In the genomic region with DNA sequence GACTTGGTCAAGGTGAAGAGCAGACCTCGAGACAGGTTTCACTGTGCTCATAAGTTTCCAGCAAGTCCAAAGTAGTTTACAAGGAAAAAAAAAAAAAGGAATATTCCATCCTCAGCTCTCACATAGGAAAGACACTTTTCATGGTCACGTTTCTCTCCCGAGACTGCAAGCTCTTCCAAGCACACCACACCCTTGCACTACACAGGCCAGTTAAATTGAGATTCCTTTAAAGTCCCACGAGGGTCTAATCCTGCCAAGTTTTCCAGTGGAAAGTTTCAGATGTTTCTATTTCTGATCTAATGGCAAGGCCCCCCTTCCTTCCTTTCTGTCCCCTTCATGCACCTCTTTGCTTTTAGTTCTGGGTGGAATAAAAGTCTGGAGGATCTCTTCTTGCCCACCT, we compare ENCODE assay signal across 16 cellular contexts.
DNase-seq lines count a peak whose midpoint lies in the region; ATAC-seq and TF ChIP-seq lines count a peak whose summit lies in the region.
"Had no signal": no experiment of that assay in that cellular context is flagged by ENCODE, and none has a peak within 500 bp of the region (broad histone marks: within the 10 kb centered on the region; RNA-seq: fewer than 3 reads in every experiment).

No MANE protein-coding gene starts in this region.

- no peak overlapping the region for H2AFZ ChIP-seq in hepatocyte

- no peaks in the 10 kb centered on the region for H3K9me3 ChIP-seq in left ventricle myocardium inferior (replicated peaks)
- no peaks in the 10 kb centered on the region for H3K9me3 ChIP-seq in psoas muscle
- no peaks in the 10 kb centered on the region for H3K9me3 ChIP-seq in hepatocyte (ENCODE audit: low read depth)
- H3K9me3 ChIP-seq: BLaER1, Caco-2 had no signal

- ATAC-seq in Right ventricle myocardium superior (ENCODE audit: poor library complexity) = peak; percentile 92
- ATAC-seq in psoas muscle = peak in 1 of 4 donors; percentile 65
- ATAC-seq: HCT116 had no signal

- peak overlapping the region; percentile 59 for H3K27ac ChIP-seq in left ventricle myocardium inferior (replicated peaks)
- H3K27ac ChIP-seq in psoas muscle = peak overlapping the region; percentile 30
- no peak overlapping the region for H3K27ac ChIP-seq in hepatocyte
- H3K27ac ChIP-seq: BLaER1, HL-60 had no signal

- H3K4me1 ChIP-seq in left ventricle myocardium inferior (peaks cover 6% of the 10 kb centered on the region), psoas muscle (no peaks in the 10 kb centered on the region), hepatocyte (ENCODE audit: insufficient read depth) (no peaks in the 10 kb centered on the region)
- H3K4me1 ChIP-seq: BLaER1, Caco-2 had no signal

- no peaks in the 10 kb centered on the region for H3K36me3 Mint-ChIP-seq in activated T-helper 2 cell treated with anti-CD3 and anti-CD28 coated beads, Interferon-gamma antibody, Interleukin-2, Interleukin-4, amounts not matched to agents 10 μg/mL and 5 μg/mL and 100 μg/mL, durations not matched to agents 14 hours and 24 hours and 36 hours (ENCODE audit: low read depth)
- H3K36me3 Mint-ChIP-seq: CD8-positive, alpha-beta memory T cell had no signal

- 11 to 24% (median 21%) methylated on average over 4 of the region's 4 CpGs for WGBS in psoas muscle, 3 donors
- WGBS in hepatocyte (ENCODE audit: low lambda C conversion rate, missing lambda C conversion rate) = 55% methylated on average over 4 of the region's 4 CpGs

- no peaks in the 10 kb centered on the region for H3K9me3 Mint-ChIP-seq in activated T-helper 2 cell treated with anti-CD3 and anti-CD28 coated beads, Interferon-gamma antibody, Interleukin-2, Interleukin-4, amounts not matched to agents 10 μg/mL and 5 μg/mL and 100 μg/mL, durations not matched to agents 14 hours and 24 hours and 36 hours
- H3K9me3 Mint-ChIP-seq: CD8-positive, alpha-beta memory T cell had no signal

- no peak overlapping the region for H3K4me3 ChIP-seq in left ventricle myocardium inferior
- no peak overlapping the region for H3K4me3 ChIP-seq in psoas muscle
- no peak overlapping the region for H3K4me3 ChIP-seq in hepatocyte
- H3K4me3 ChIP-seq: BLaER1 had no signal

- no peaks in the 10 kb centered on the region for H3K27me3 ChIP-seq in left ventricle myocardium inferior (ENCODE audit: low read depth)
- no peaks in the 10 kb centered on the region for H3K27me3 ChIP-seq in psoas muscle (ENCODE audit: insufficient read depth in 3 of 3, low read length in 2 of 3)
- no peaks in the 10 kb centered on the region for H3K27me3 ChIP-seq in hepatocyte
- H3K27me3 ChIP-seq: BLaER1 had no signal

- TF ChIP-seq CTCF in left ventricle myocardium inferior (IDR thresholded peaks at IDR 0.05; ENCODE audit: borderline replicate concordance) = no peak
- TF ChIP-seq CTCF in psoas muscle (IDR thresholded peaks at IDR 0.05) = no peak
- no peak for TF ChIP-seq CTCF in GM10266 (IDR thresholded peaks at IDR 0.05; ENCODE audit: control insufficient read depth, insufficient read depth, low read depth, missing control alignments)
- TF ChIP-seq CTCF in hepatocyte (IDR thresholded peaks at IDR 0.05; ENCODE audit: poor library complexity) = no peak

- H3K27me3 Mint-ChIP-seq in activated T-helper 2 cell treated with anti-CD3 and anti-CD28 coated beads, Interferon-gamma antibody, Interleukin-2, Interleukin-4, amounts not matched to agents 10 μg/mL and 5 μg/mL and 100 μg/mL, durations not matched to agents 14 hours and 24 hours and 36 hours (ENCODE audit: low read depth) = no peaks in the 10 kb centered on the region
- H3K27me3 Mint-ChIP-seq: CD8-positive, alpha-beta memory T cell had no signal

- no peak overlapping the region for H3K27ac Mint-ChIP-seq in activated T-helper 2 cell treated with anti-CD3 and anti-CD28 coated beads, Interferon-gamma antibody, Interleukin-2, Interleukin-4, amounts not matched to agents 10 μg/mL and 5 μg/mL and 100 μg/mL, durations not matched to agents 14 hours and 24 hours and 36 hours
- H3K27ac Mint-ChIP-seq: CD8-positive, alpha-beta memory T cell had no signal

- H3K36me3 ChIP-seq in left ventricle myocardium inferior (no peaks in the 10 kb centered on the region), psoas muscle (ENCODE audit: insufficient read depth in 1 of 2, low read depth in 1 of 2) (no peaks in the 10 kb centered on the region), hepatocyte (replicated peaks; ENCODE audit: insufficient read depth, low read depth) (no peaks in the 10 kb centered on the region)
- H3K36me3 ChIP-seq: BLaER1 had no signal

- no peak overlapping the region for H3K4me3 Mint-ChIP-seq in activated T-helper 2 cell treated with anti-CD3 and anti-CD28 coated beads, Interferon-gamma antibody, Interleukin-2, Interleukin-4, amounts not matched to agents 10 μg/mL and 5 μg/mL and 100 μg/mL, durations not matched to agents 14 hours and 24 hours and 36 hours (ENCODE audit: low read depth)
- H3K4me3 Mint-ChIP-seq: CD8-positive, alpha-beta memory T cell had no signal

- no peaks in the 10 kb centered on the region for H3K4me1 Mint-ChIP-seq in activated T-helper 2 cell treated with anti-CD3 and anti-CD28 coated beads, Interferon-gamma antibody, Interleukin-2, Interleukin-4, amounts not matched to agents 10 μg/mL and 5 μg/mL and 100 μg/mL, durations not matched to agents 14 hours and 24 hours and 36 hours (ENCODE audit: low read depth)
- H3K4me1 Mint-ChIP-seq: CD8-positive, alpha-beta memory T cell had no signal

- intact Hi-C loops in Right ventricle myocardium superior (cut with DNase I) (no loop called here), cardiac septum (cut with DNase I) (no loop called here), left ventricle myocardium inferior (cut with micrococcal nuclease) (no loop called here), psoas muscle (cut with DNase I) (no loop called here)
- intact Hi-C loops in activated T-helper 2 cell treated with anti-CD3 and anti-CD28 coated beads, Interferon-gamma antibody, Interleukin-2, Interleukin-4, amounts not matched to agents 10 μg/mL and 5 μg/mL and 100 μg/mL, durations not matched to agents 14 hours and 24 hours and 36 hours (cut with micrococcal nuclease) = no loop called here

- no peaks in the 10 kb centered on the region for H3K79me2 ChIP-seq in hepatocyte

- H3K4me2 ChIP-seq in hepatocyte = no peak overlapping the region
- H3K4me2 ChIP-seq: BLaER1 had no signal

- no peaks in the 10 kb centered on the region for H4K20me1 ChIP-seq in hepatocyte (ENCODE audit: insufficient read depth, poor library complexity, severe bottlenecking)
- H4K20me1 ChIP-seq: BLaER1 had no signal

- H3K9me2 ChIP-seq in hepatocyte (replicated peaks; ENCODE audit: insufficient read depth) = no peaks in the 10 kb centered on the region

- DNase-seq in Right ventricle myocardium superior (no peak), cardiac septum (ENCODE audit: low spot score) (no peak), left ventricle myocardium inferior (no peak), psoas muscle (no peak), GM10266 (ENCODE audit: extremely low spot score) (no peak), hepatocyte (ENCODE audit: low spot score) (no peak)
- DNase-seq in activated T-helper 2 cell treated with anti-CD3 and anti-CD28 coated beads, Interferon-gamma antibody, Interleukin-2, Interleukin-4, amounts not matched to agents 10 μg/mL and 5 μg/mL and 100 μg/mL, durations not matched to agents 14 hours and 24 hours and 36 hours (ENCODE audit: low spot score) = no peak
- DNase-seq: 8988T; AML-193; Caco-2; CD8-positive, alpha-beta memory T cell; DMS53; GF-D8 had no signal
